Comparison of ENCODE assay signal across 8 cellular contexts in genomic region chr15:101128191-101128590, GRCh38.
DNase-seq lines count a peak whose midpoint lies in the region; ATAC-seq and TF ChIP-seq lines count a peak whose summit lies in the region.

No MANE protein-coding gene starts in this region.

- peaks cover 45% of the 10 kb centered on the region for H3K4me1 Mint-ChIP-seq in CD4-positive, alpha-beta T cell (ENCODE audit: low read depth)
- H3K4me1 Mint-ChIP-seq in nephron progenitor cell: peaks cover 39% of the 10 kb centered on the region

- intact Hi-C loops in CD4-positive, alpha-beta T cell (cut with DNase I, micrococcal nuclease): loop anchor here in 1 of 2 experiments (5.0 to 10.0 kb wide), 2 partner anchors 67 to 124 kb away; partner anchors contain the start of gene CHSY1

- H3K4me1 ChIP-seq in HAP-1: peaks cover 16% of the 10 kb centered on the region

- CTCF ChIA-PET in CD4-positive, alpha-beta T cell (lab: Charles Lee): no interaction called here

- POLR2A ChIA-PET in CD4-positive, alpha-beta T cell (lab: Charles Lee): no interaction called here

- no peaks in the 10 kb centered on the region for H3K36me3 ChIP-seq in HAP-1 (replicated peaks)

- no peak overlapping the region for H3K27ac ChIP-seq in CD4-positive, alpha-beta T cell (ENCODE audit: low read depth, low read length)

- H3K27ac Mint-ChIP-seq in CD4-positive, alpha-beta T cell: peak overlapping the region; percentile 92
- H3K27ac Mint-ChIP-seq in nephron progenitor cell: peak overlapping the region; percentile 23

- H3K4me3 Mint-ChIP-seq in CD4-positive, alpha-beta T cell: no peak overlapping the region
- no peak overlapping the region for H3K4me3 Mint-ChIP-seq in nephron progenitor cell

- no peaks in the 10 kb centered on the region for H3K9me3 ChIP-seq in CD4-positive, alpha-beta T cell (ENCODE audit: control insufficient read depth, low read length)
- no peaks in the 10 kb centered on the region for H3K9me3 ChIP-seq in HAP-1

- DNase-seq in CD4-positive, alpha-beta T cell: no peak
- DNase-seq in NCI-H69 (lab: John Stamatoyannopoulos, UW) (peak; percentile 87), dedifferentiated amniotic fluid mesenchymal stem cell (ENCODE audit: extremely low spot score) (peak; percentile 77), nephron progenitor cell (no peak), COLO668 (lab: John Stamatoyannopoulos, UW; ENCODE audit: unreplicated experiment) (no peak), HAP-1 (ENCODE audit: low spot score in 2 of 2) (no peak), SIG-M5 treated with dmso at 0.1 percent for 504 hours (lab: John Stamatoyannopoulos, UW; ENCODE audit: unreplicated experiment) (no peak)

- no peak for ATAC-seq in CD4-positive, alpha-beta T cell (ENCODE audit: poor library complexity)
- no peak for ATAC-seq in GM21737 (IDR thresholded peaks at IDR 0.05; ENCODE audit: unreplicated experiment)

- H3K4me3 ChIP-seq in HAP-1: no peak overlapping the region

- no peak for TF ChIP-seq CTCF in CD4-positive, alpha-beta T cell (IDR thresholded peaks at IDR 0.05)
- TF ChIP-seq CTCF in nephron progenitor cell (IDR thresholded peaks at IDR 0.05): no peak

- H3K27me3 Mint-ChIP-seq in CD4-positive, alpha-beta T cell: no peaks in the 10 kb centered on the region
- no peaks in the 10 kb centered on the region for H3K27me3 Mint-ChIP-seq in nephron progenitor cell (ENCODE audit: low read depth, poor library complexity)

- in situ Hi-C loops in HAP-1 (cut with MboI; ENCODE audit: low sequenced_read_pairs): no loop called here

- no peaks in the 10 kb centered on the region for H3K36me3 Mint-ChIP-seq in CD4-positive, alpha-beta T cell (ENCODE audit: low read depth)
- no peaks in the 10 kb centered on the region for H3K36me3 Mint-ChIP-seq in nephron progenitor cell (ENCODE audit: low read depth)

- H3K9me3 Mint-ChIP-seq in CD4-positive, alpha-beta T cell: no peaks in the 10 kb centered on the region
- peaks cover 20% of the 10 kb centered on the region for H3K9me3 Mint-ChIP-seq in nephron progenitor cell

- no peaks in the 10 kb centered on the region for H3K27me3 ChIP-seq in CD4-positive, alpha-beta T cell (ENCODE audit: control insufficient read depth, insufficient read depth, low read length)
- H3K27me3 ChIP-seq in HAP-1 (ENCODE audit: low read depth): no peaks in the 10 kb centered on the region

Comparison
In these comparisons a context has a peak if more than half of its experiments do, and no peak if none do; other contexts are left out.
1. DNase-seq: peak in NCI-H69 (single experiment) and dedifferentiated amniotic fluid mesenchymal stem cell (single experiment); none in CD4-positive, alpha-beta T cell (0 of 10), nephron progenitor cell (single experiment), COLO668 (single experiment), HAP-1 (0 of 2) and SIG-M5 treated with dmso at 0.1 percent for 504 hours (single experiment).